1 cellular context compared by ENCODE assay signal in genomic region chr9:128321879-128322341, GRCh38.
TF ChIP-seq lines count a peak whose summit lies in the region.

No MANE protein-coding gene starts in this region.

TF ChIP-seq in K562, 482 proteins besides CTCF, POLR2A, EP300 and RAD21 (continued from another document):
- TF ChIP-seq STAG1 (CRISPR knock-in tag; IDR thresholded peaks at IDR 0.05; ENCODE audit: borderline replicate concordance) = no peak
- TF ChIP-seq ZNF239 (CRISPR knock-in tag; IDR thresholded peaks at IDR 0.05) = no peak
- TF ChIP-seq ZNF76 (CRISPR knock-in tag; IDR thresholded peaks at IDR 0.05; ENCODE audit: borderline replicate concordance) = no peak
- no peak for TF ChIP-seq CBX5 (IDR thresholded peaks at IDR 0.05; ENCODE audit: borderline replicate concordance, low read depth)
- no peak for TF ChIP-seq SMAD4 (CRISPR knock-in tag; conservative IDR thresholded peaks at IDR 0.05)
- TF ChIP-seq TFE3 (CRISPR knock-in tag; IDR thresholded peaks at IDR 0.05) = peak; percentile 100
- no peak for TF ChIP-seq GABPB2 (CRISPR knock-in tag; conservative IDR thresholded peaks at IDR 0.05)
- no peak for TF ChIP-seq MXD1 (CRISPR knock-in tag; IDR thresholded peaks at IDR 0.05; ENCODE audit: borderline replicate concordance, poor library complexity, severe bottlenecking)
- TF ChIP-seq ETV1 (tag; conservative IDR thresholded peaks at IDR 0.05; ENCODE audit: low read depth) = no peak
- no peak for TF ChIP-seq NR2C2 (CRISPR knock-in tag; IDR thresholded peaks at IDR 0.05)
- TF ChIP-seq NR2C2 (tag; IDR thresholded peaks at IDR 0.05) = no peak
- TF ChIP-seq ZNF609 (CRISPR knock-in tag; IDR thresholded peaks at IDR 0.05; ENCODE audit: borderline replicate concordance) = no peak
- no peak for TF ChIP-seq YY1 (IDR thresholded peaks at IDR 0.05; ENCODE audit: borderline replicate concordance in 1 of 3, control insufficient read depth in 1 of 3, extremely low read depth in 1 of 3, insufficient read depth in 3 of 3, insufficient read length in 1 of 3, insufficient replicate concordance in 2 of 3, low read depth in 1 of 3, low read length in 2 of 3)
- no peak for TF ChIP-seq GTF3C2 (IDR thresholded peaks at IDR 0.05; ENCODE audit: borderline replicate concordance, extremely low read depth, insufficient read length)
- TF ChIP-seq HMGXB4 (CRISPR knock-in tag; IDR thresholded peaks at IDR 0.05) = no peak
- TF ChIP-seq CBX8 (IDR thresholded peaks at IDR 0.05; ENCODE audit: borderline replicate concordance, extremely low read depth, low read depth, low read length, poor library complexity, severe bottlenecking) = no peak
- no peak for TF ChIP-seq E2F4 (CRISPR knock-in tag; IDR thresholded peaks at IDR 0.05; ENCODE audit: low read depth)
- TF ChIP-seq ZNF655 (CRISPR knock-in tag; IDR thresholded peaks at IDR 0.05) = no peak
- TF ChIP-seq SRSF3 (IDR thresholded peaks at IDR 0.05; ENCODE audit: insufficient read depth, low read length) = no peak
- no peak for TF ChIP-seq KLF6 (CRISPR knock-in tag; IDR thresholded peaks at IDR 0.05; ENCODE audit: borderline replicate concordance)
- no peak for TF ChIP-seq ZNF79 (CRISPR knock-in tag; IDR thresholded peaks at IDR 0.05; ENCODE audit: low read depth)
- TF ChIP-seq ZNF764 (CRISPR knock-in tag; IDR thresholded peaks at IDR 0.05; ENCODE audit: low read depth) = no peak
- TF ChIP-seq CHCHD3 (CRISPR knock-in tag; IDR thresholded peaks at IDR 0.05) = 0 out of 2 replicates have a peak, but pooled peaks have one; percentile 9
- 0 out of 2 replicates have a peak, but pooled peaks have one; percentile 21 for TF ChIP-seq ZBTB17 (CRISPR knock-in tag; IDR thresholded peaks at IDR 0.05)
- no peak for TF ChIP-seq ZNF561 (CRISPR knock-in tag; conservative IDR thresholded peaks at IDR 0.05)
- no peak for TF ChIP-seq CREBBP (IDR thresholded peaks at IDR 0.05; ENCODE audit: low read depth, low read length)
- TF ChIP-seq MAX (CRISPR knock-in tag; IDR thresholded peaks at IDR 0.05) = no peak
- no peak for TF ChIP-seq FOXK1 (CRISPR knock-in tag; IDR thresholded peaks at IDR 0.05; ENCODE audit: borderline replicate concordance)
- TF ChIP-seq ZFPM2 (CRISPR knock-in tag; IDR thresholded peaks at IDR 0.05) = no peak
- no peak for TF ChIP-seq POLR3G (IDR thresholded peaks at IDR 0.05; ENCODE audit: extremely low read depth, insufficient read length, insufficient replicate concordance)
- TF ChIP-seq DMBX1 (CRISPR knock-in tag; IDR thresholded peaks at IDR 0.05; ENCODE audit: borderline replicate concordance) = no peak
- TF ChIP-seq SIX5 (IDR thresholded peaks at IDR 0.05; ENCODE audit: borderline replicate concordance in 1 of 2, insufficient read depth in 1 of 2, low read depth in 1 of 2, low read length in 2 of 2) = no peak
